19 cellular contexts compared by ENCODE assay signal in genomic region chr2:71821856-71822255, GRCh38.
"Had no signal": no experiment of that assay in that cellular context is flagged by ENCODE, and none has a peak within 500 bp of the region (broad histone marks: within the 10 kb centered on the region; RNA-seq: fewer than 3 reads in every experiment).

No MANE protein-coding gene starts in this region.

- H3K36me3 Mint-ChIP-seq: naive thymus-derived CD8-positive, alpha-beta T cell had no signal

- H3K4me1 ChIP-seq: colonic mucosa, psoas muscle, stomach, transverse colon had no signal

- H3K4me1 Mint-ChIP-seq: naive thymus-derived CD8-positive, alpha-beta T cell had no signal

- H3K9me3 ChIP-seq: colonic mucosa, esophagus squamous epithelium, mucosa of descending colon, neutrophil, psoas muscle, right lobe of liver, stomach, thoracic aorta, transverse colon had no signal

- H3K4me3 ChIP-seq: colonic mucosa, esophagus squamous epithelium, hepatocyte, mucosa of descending colon, psoas muscle, right lobe of liver, stomach, thoracic aorta, transverse colon had no signal

- H3K4me3 Mint-ChIP-seq: naive thymus-derived CD8-positive, alpha-beta T cell had no signal

- ATAC-seq: mucosa of descending colon; naive thymus-derived CD8-positive, alpha-beta T cell; psoas muscle; right lobe of liver had no signal

- H3K36me3 ChIP-seq: colonic mucosa, esophagus squamous epithelium, neutrophil, right lobe of liver, stomach, thoracic aorta, transverse colon had no signal

- DNase-seq: colonic mucosa; dermis blood vessel endothelial cell; esophagus squamous epithelium; foreskin fibroblast; kidney glomerular epithelial cell; mucosa of descending colon; naive thymus-derived CD8-positive, alpha-beta T cell; psoas muscle; retina; right lobe of liver; stimulated activated CD4-positive, alpha-beta T cell treated with anti-CD3 and anti-CD28 coated beads, Interleukin-2, amount 100 ng/mL, for 24 hours; stimulated activated CD4-positive, alpha-beta T cell treated with anti-CD3 and anti-CD28 coated beads, Interleukin-4, amount 100 ng/mL, for 4 hours; stimulated activated naive CD4-positive, alpha-beta T cell; stomach; substantia nigra; transverse colon had no signal

- H3K27ac Mint-ChIP-seq: naive thymus-derived CD8-positive, alpha-beta T cell had no signal

- H3K27me3 ChIP-seq: colonic mucosa, esophagus squamous epithelium, hepatocyte, right lobe of liver, transverse colon had no signal

- H3K27ac ChIP-seq: colonic mucosa, esophagus squamous epithelium, hepatocyte, neutrophil, psoas muscle, right lobe of liver, stomach, thoracic aorta, transverse colon had no signal
